In the genomic region with DNA sequence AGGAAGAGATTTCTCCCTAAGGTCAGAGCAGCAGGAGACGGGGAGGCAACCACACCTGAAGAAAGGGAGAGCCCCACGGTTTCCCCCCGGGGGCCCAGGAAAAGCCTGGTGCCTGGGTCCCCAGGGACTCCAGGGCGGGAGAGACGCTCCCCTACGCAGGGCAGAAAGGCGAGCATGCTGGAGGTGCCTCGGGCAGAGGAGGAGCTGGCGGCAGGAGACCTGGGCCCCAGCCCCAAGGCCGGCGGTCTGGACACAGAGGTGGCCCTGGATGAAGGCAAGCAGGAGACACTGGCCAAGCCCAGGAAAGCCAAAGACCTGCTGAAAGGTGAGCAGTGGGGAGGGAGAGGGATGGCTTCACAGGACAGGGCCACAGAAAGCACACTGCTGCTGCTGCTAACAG, we compare ENCODE assay signal across 22 cellular contexts. TPM values are rescaled to one million over a fixed set of nuclear protein-coding genes. Genes with fewer than 3 reads are reported as not detected.
A peak's percentile ranks its signal among the peaks of the same experiment; 100 is the strongest.
DNase-seq lines count a peak whose midpoint lies in the region; ATAC-seq and TF ChIP-seq lines count a peak whose summit lies in the region.
"Had no signal": no experiment of that assay in that cellular context is flagged by ENCODE, and none has a peak within 500 bp of the region (broad histone marks: within the 10 kb centered on the region; RNA-seq: fewer than 3 reads in every experiment).

No MANE protein-coding gene starts in this region.

- H3K9ac ChIP-seq in PC-3 (ENCODE audit: low read length) (no peak overlapping the region), skeletal muscle tissue (ENCODE audit: low read depth in 1 of 3, low read length in 3 of 3) (peak overlapping the region in 2 of 3 donors; percentile 6 to 57)
- H3K9ac ChIP-seq: BLaER1 had no signal

- intact Hi-C loops in PC-3 (cut with micrococcal nuclease), result no loop called here

- H3F3A ChIP-seq in PC-3 (ENCODE audit: low read length, unreplicated experiment), result no peaks in the 10 kb centered on the region

- POLR2A ChIA-PET in PC-3 (lab: Charles Lee; ENCODE audit: unreplicated experiment), result no interaction called here

- no peaks in the 10 kb centered on the region for H3K9me2 ChIP-seq in PC-3 (replicated peaks; ENCODE audit: low read length)

- DNase-seq in H7 (peak; percentile 24), PC-3 (no peak), NCI-H446 (lab: John Stamatoyannopoulos, UW) (no peak), NOMO-1 treated with dmso at 0.1 percent for 144 hours (lab: John Stamatoyannopoulos, UW; ENCODE audit: unreplicated experiment) (no peak)
- DNase-seq in activated effector memory CD4-positive, alpha-beta T cell treated with anti-CD3 and anti-CD28 coated beads, Interleukin-2, amount 50 U/mL, for 16 hours, result no peak
- DNase-seq: ACHN; CD8-positive, alpha-beta T cell; DMS153; HCEC 1CT; KG1; NCI-H1105; NCI-H2029 treated with DMSO at 0.1 percent for 48 hours; NCI-H2171; RPMI8226; SHP77 treated with DMSO at 0.1 percent for 48 hours had no signal

- H2AFZ ChIP-seq in PC-3 (ENCODE audit: low read length), result no peak overlapping the region
- H2AFZ ChIP-seq: GM23338 had no signal

- peaks cover 19% of the 10 kb centered on the region for H3K79me2 ChIP-seq in PC-3 (ENCODE audit: low read length)

- ATAC-seq in PC-3, result no peak
- ATAC-seq: CD8-positive, alpha-beta T cell; GM23338 had no signal

- 78 to 80% methylated on average over 11 of the region's 11 CpGs for WGBS in esophagus, 2 donors

- H3K27ac ChIP-seq in PC-3 (ENCODE audit: low read length) (peak overlapping the region; percentile 89), esophagus (ENCODE audit: low read depth in 2 of 2, low read length in 1 of 2) (peak overlapping the region; percentile 31 to 64), skeletal muscle tissue (ENCODE audit: low read depth, low read length) (no peak overlapping the region)
- H3K27ac ChIP-seq: BLaER1, SK-N-MC had no signal

- H3K4me3 ChIP-seq in H7 (ENCODE audit: insufficient read depth, low read depth, low read length), result no peak overlapping the region
- no peak overlapping the region for H3K4me3 ChIP-seq in PC-3 (ENCODE audit: low read length)
- H3K4me3 ChIP-seq in esophagus (ENCODE audit: low read depth in 1 of 2, low read length in 2 of 2), result no peak overlapping the region
- no peak overlapping the region for H3K4me3 ChIP-seq in skeletal muscle tissue (ENCODE audit: low read length in 3 of 3)
- H3K4me3 ChIP-seq: BLaER1, GM23338, SK-N-MC had no signal

- TF ChIP-seq CTCF in PC-3 (conservative IDR thresholded peaks at IDR 0.05; ENCODE audit: low read depth, low read length), result no peak

- H3K9me3 ChIP-seq in PC-3 (ENCODE audit: low read length) (no peaks in the 10 kb centered on the region), esophagus (ENCODE audit: control insufficient read depth in 2 of 2, insufficient read depth in 1 of 2, low read depth in 1 of 2, low read length in 1 of 2) (peaks cover 0 to 3% of the 10 kb centered on the region in 2 donors), skeletal muscle tissue (ENCODE audit: control insufficient read depth in 3 of 3, low read length in 3 of 3) (no peaks in the 10 kb centered on the region)
- H3K9me3 ChIP-seq: BLaER1 had no signal

- H3K36me3 ChIP-seq in H7 (replicated peaks; ENCODE audit: control insufficient read depth, insufficient read depth, low read length) (peaks cover 14% of the 10 kb centered on the region), PC-3 (ENCODE audit: low read depth, low read length) (no peaks in the 10 kb centered on the region), esophagus (ENCODE audit: control insufficient read depth in 2 of 2, insufficient read depth in 2 of 2, low read length in 1 of 2) (peaks cover 0 to 2% of the 10 kb centered on the region in 2 donors), skeletal muscle tissue (ENCODE audit: control insufficient read depth in 3 of 3, insufficient read depth in 3 of 3, low read length in 3 of 3) (peaks cover 60 to 73% (median 65%) of the 10 kb centered on the region in 3 donors)
- H3K36me3 ChIP-seq: BLaER1 had no signal

- no TSS peak for BruUV-seq in PC-3 (replicated peaks; lab: Mats Ljungman, UMichigan)

- H3K4me2 ChIP-seq in PC-3 (ENCODE audit: low read length), result peak overlapping the region; percentile 65; the same call in 1 of the 2 replicates
- H3K4me2 ChIP-seq: BLaER1, GM23338 had no signal

- CTCF ChIA-PET in PC-3 (lab: Charles Lee), result no interaction called here

- peaks cover 47% of the 10 kb centered on the region for H3K4me1 ChIP-seq in PC-3 (ENCODE audit: insufficient read depth, low read length)
- H3K4me1 ChIP-seq in esophagus (ENCODE audit: control insufficient read depth in 2 of 2, insufficient read depth in 2 of 2, low read length in 1 of 2), result peaks cover 14 to 25% of the 10 kb centered on the region in 2 donors
- H3K4me1 ChIP-seq in skeletal muscle tissue (ENCODE audit: control insufficient read depth in 3 of 3, insufficient read depth in 3 of 3, low read length in 3 of 3), result peaks cover 8 to 26% (median 19%) of the 10 kb centered on the region in 3 donors
- H3K4me1 ChIP-seq: BLaER1 had no signal

- no peaks in the 10 kb centered on the region for H3K27me3 ChIP-seq in H7 (ENCODE audit: control insufficient read depth, insufficient read depth, low read length)
- H3K27me3 ChIP-seq in PC-3 (ENCODE audit: low read length), result no peaks in the 10 kb centered on the region
- H3K27me3 ChIP-seq in esophagus (ENCODE audit: control insufficient read depth in 1 of 2, insufficient read depth in 2 of 2, low read length in 2 of 2), result no peaks in the 10 kb centered on the region
- H3K27me3 ChIP-seq in skeletal muscle tissue (ENCODE audit: control insufficient read depth in 3 of 3, insufficient read depth in 3 of 3, low read length in 3 of 3), result no peaks in the 10 kb centered on the region
- H3K27me3 ChIP-seq: BLaER1 had no signal

- no peaks in the 10 kb centered on the region for H4K20me1 ChIP-seq in PC-3 (ENCODE audit: low read length)
- H4K20me1 ChIP-seq: BLaER1 had no signal

RNA-seq across cellular contexts. Expression of gene SLC28A1, which starts 26.2 kb away (rescaled TPM):
- not detected in 2 replicates for total RNA-seq in H7 (2014; rRNA removed; shearing (Covaris generic))
- total RNA-seq in PC-3 (2014; rRNA removed) (0.58 and 1.1 TPM in 2 replicates), skeletal muscle tissue (0.52 TPM)
- under 1 TPM; 0.02 to 0.08 TPM for polyA plus RNA-seq in esophagus
- total RNA-seq: CD8-positive, alpha-beta T cell; G401; GM23338; HT1080 had no signal
- polyA plus RNA-seq: GM23338 had no signal

RNA-seq across cellular contexts. Expression of gene ALPK3, which starts 41.1 kb away (rescaled TPM):
- 0.59 and 0.81 TPM in 2 replicates for total RNA-seq in H7 (2014; rRNA removed; shearing (Covaris generic))
- total RNA-seq in PC-3 (2014; rRNA removed), result 2.4 and 6.9 TPM in 2 replicates
- 10 to 100 TPM in 1 of 2 donors, 1 to 10 TPM in 1; 1.8 to 10.5 TPM for polyA plus RNA-seq in esophagus
- total RNA-seq in skeletal muscle tissue, result 33.4 TPM
